In the genomic region with DNA sequence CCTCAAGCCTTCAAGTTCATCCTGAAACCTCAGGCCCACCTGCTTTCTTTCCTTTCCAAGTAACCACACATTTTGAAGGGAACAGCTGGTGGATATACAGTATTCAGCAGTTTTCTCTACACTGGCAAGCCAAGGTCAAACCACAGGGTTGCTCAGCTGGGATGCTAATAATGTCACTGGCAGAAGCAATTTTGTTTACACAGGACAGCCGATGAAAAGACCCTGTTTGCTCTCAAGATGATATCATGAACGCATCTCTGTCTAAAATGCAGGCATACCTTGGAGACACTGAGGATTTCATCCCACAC, we compare ENCODE assay signal across 15 cellular contexts.
DNase-seq lines count a peak whose midpoint lies in the region; ATAC-seq and TF ChIP-seq lines count a peak whose summit lies in the region.
"Had no signal": no experiment of that assay in that cellular context is flagged by ENCODE, and none has a peak within 500 bp of the region (broad histone marks: within the 10 kb centered on the region; RNA-seq: fewer than 3 reads in every experiment).

No MANE protein-coding gene starts in this region.

- H3K27me3 Mint-ChIP-seq in Caco-2 (ENCODE audit: insufficient read depth, unreplicated experiment) = no peaks in the 10 kb centered on the region
- H3K27me3 Mint-ChIP-seq: activated CD8-positive, alpha-beta T cell treated with anti-CD3 and anti-CD28 coated beads for 36 hours; T-helper 17 cell had no signal

- no peak for ATAC-seq in GM18517 (IDR thresholded peaks at IDR 0.05; ENCODE audit: unreplicated experiment)
- ATAC-seq: activated CD8-positive, alpha-beta T cell treated with anti-CD3 and anti-CD28 coated beads for 36 hours had no signal

- no peak overlapping the region for H3K4me3 ChIP-seq in Caco-2 (ENCODE audit: low read depth, low read length)
- H3K4me3 ChIP-seq: adrenal gland, right atrium auricular region had no signal

- no peaks in the 10 kb centered on the region for H3K36me3 Mint-ChIP-seq in Caco-2 (ENCODE audit: insufficient read depth, unreplicated experiment)

- peaks cover 19% of the 10 kb centered on the region for H3K9me3 Mint-ChIP-seq in Caco-2 (ENCODE audit: unreplicated experiment)

- no peak overlapping the region for H3K27ac Mint-ChIP-seq in Caco-2 (ENCODE audit: unreplicated experiment)
- H3K27ac Mint-ChIP-seq: activated CD8-positive, alpha-beta T cell treated with anti-CD3 and anti-CD28 coated beads for 36 hours; activated T-helper 2 cell treated with anti-CD3 and anti-CD28 coated beads, Interferon-gamma antibody, Interleukin-2, Interleukin-4, amounts not matched to agents 10 μg/mL and 5 μg/mL and 100 μg/mL, durations not matched to agents 14 hours and 24 hours and 36 hours; endodermal cell; T-helper 17 cell had no signal

- H3K36me3 ChIP-seq in Caco-2 (ENCODE audit: control insufficient read depth, insufficient read depth, low read length) = no peaks in the 10 kb centered on the region
- H3K36me3 ChIP-seq: adrenal gland, right atrium auricular region had no signal

- POLR2A ChIA-PET in Caco-2 (lab: Charles Lee) = no interaction called here

- H3K27me3 ChIP-seq in Caco-2 (replicated peaks; ENCODE audit: control insufficient read depth, insufficient read depth, low read length) = no peaks in the 10 kb centered on the region
- H3K27me3 ChIP-seq: adrenal gland, right atrium auricular region had no signal

- CTCF ChIA-PET in Caco-2 (lab: Charles Lee) = interaction anchor here (1.7 kb wide), 1 partner anchor 332 kb away, joined by 12 read pairs; no protein-coding TSS in a partner anchor

- no peaks in the 10 kb centered on the region for H3K4me1 ChIP-seq in Caco-2
- H3K4me1 ChIP-seq: adrenal gland, right atrium auricular region had no signal

- no TSS peak for BruUV-seq in Caco-2 (replicated peaks; lab: Mats Ljungman, UMichigan)

- peak; percentile 7 for DNase-seq in activated CD8-positive, alpha-beta memory T cell treated with anti-CD3 and anti-CD28 coated beads, Interleukin-2, amount 50 U/mL, for 48 hours
- no peak for DNase-seq in activated CD8-positive, alpha-beta memory T cell treated with anti-CD3 and anti-CD28 coated beads, Interleukin-2, amount 50 U/mL, for 4 hours
- DNase-seq in NCI-H69 (lab: John Stamatoyannopoulos, UW) (peak; percentile 78), brain pericyte (ENCODE audit: low read depth, low spot score) (peak; percentile 27), smooth muscle cell of the brain vasculature (ENCODE audit: low read depth, low spot score) (peak; percentile 15), Caco-2 (no peak)
- no peak for DNase-seq in stimulated activated naive CD4-positive, alpha-beta T cell (lab: John Stamatoyannopoulos, UW)
- DNase-seq: activated CD8-positive, alpha-beta T cell treated with anti-CD3 and anti-CD28 coated beads for 36 hours; adrenal gland; occipital lobe; T-helper 17 cell had no signal

- no peaks in the 10 kb centered on the region for H3K4me1 Mint-ChIP-seq in Caco-2 (ENCODE audit: low read depth, unreplicated experiment)
- H3K4me1 Mint-ChIP-seq: endodermal cell had no signal

- peaks cover 7% of the 10 kb centered on the region; the same call in 1 of the 2 replicates for H3K9me3 ChIP-seq in Caco-2
- H3K9me3 ChIP-seq: adrenal gland had no signal

- H3K4me3 Mint-ChIP-seq in Caco-2 (ENCODE audit: unreplicated experiment) = no peak overlapping the region
- H3K4me3 Mint-ChIP-seq: activated CD8-positive, alpha-beta T cell treated with anti-CD3 and anti-CD28 coated beads for 36 hours; endodermal cell; T-helper 17 cell had no signal

- TF ChIP-seq CTCF in Caco-2 (IDR thresholded peaks at IDR 0.05; ENCODE audit: insufficient read depth in 1 of 2, low read depth in 1 of 2, low read length in 1 of 2, severe bottlenecking in 1 of 2, unreplicated experiment in 1 of 2) = no peak

- intact Hi-C loops in Caco-2 (cut with micrococcal nuclease; ENCODE audit: unreplicated experiment) = no loop called here

Comparison
In these comparisons a context has a peak if more than half of its experiments do, and no peak if none do; other contexts are left out.
1. DNase-seq: peak in activated CD8-positive, alpha-beta memory T cell treated with anti-CD3 and anti-CD28 coated beads, Interleukin-2, amount 50 U/mL, for 48 hours (single experiment), NCI-H69 (single experiment), brain pericyte (single experiment) and smooth muscle cell of the brain vasculature (single experiment); none in activated CD8-positive, alpha-beta memory T cell treated with anti-CD3 and anti-CD28 coated beads, Interleukin-2, amount 50 U/mL, for 4 hours (single experiment), stimulated activated naive CD4-positive, alpha-beta T cell (0 of 6) and Caco-2 (0 of 2).